In genomic region chr1:209733409-209734192, GRCh38 we compare ENCODE assay signal across 9 cellular contexts. TPM values are rescaled to one million over a fixed set of nuclear protein-coding genes. Genes with fewer than 3 reads are reported as not detected.
DNase-seq lines count a peak whose midpoint lies in the region; ATAC-seq and TF ChIP-seq lines count a peak whose summit lies in the region.
"Had no signal": no experiment of that assay in that cellular context is flagged by ENCODE, and none has a peak within 500 bp of the region (broad histone marks: within the 10 kb centered on the region; RNA-seq: fewer than 3 reads in every experiment).

No MANE protein-coding gene starts in this region.

- peak overlapping the region; percentile 8 for H3K27ac Mint-ChIP-seq in activated T-cell treated with anti-CD3 and anti-CD28 coated beads, Interleukin-2, amount 50 U/mL, for 72 hours
- H3K27ac Mint-ChIP-seq in stimulated activated naive CD8-positive, alpha-beta T cell treated with anti-CD3 and anti-CD28 coated beads, Interleukin-15, amount 100 ng/mL, for 72 hours: no peak overlapping the region

- H3K4me3 Mint-ChIP-seq in activated T-cell treated with anti-CD3 and anti-CD28 coated beads, Interleukin-2, amount 50 U/mL, for 72 hours: peak overlapping the region; percentile 6 to 10
- H3K4me3 Mint-ChIP-seq in stimulated activated naive CD8-positive, alpha-beta T cell treated with anti-CD3 and anti-CD28 coated beads, Interleukin-15, amount 100 ng/mL, for 72 hours: peak overlapping the region in 1 of 2 donors; percentile 7

- in situ Hi-C loops in GM13976 (cut with MboI; ENCODE audit: low sequenced_read_pairs, unreplicated experiment): no loop called here

- peak in 1 of 2 donors; percentile 14 for ATAC-seq in activated T-cell treated with anti-CD3 and anti-CD28 coated beads, Interleukin-2, amount 50 U/mL, for 72 hours (replicated peaks in 1 of 2)
- peak; percentile 49 for ATAC-seq in stimulated activated naive CD8-positive, alpha-beta T cell treated with anti-CD3 and anti-CD28 coated beads, Interleukin-15, amount 100 ng/mL, for 72 hours
- ATAC-seq in HG02678 (IDR thresholded peaks at IDR 0.05; ENCODE audit: unreplicated experiment): no peak

- peaks cover 0 to 5% of the 10 kb centered on the region in 2 donors for H3K9me3 Mint-ChIP-seq in activated T-cell treated with anti-CD3 and anti-CD28 coated beads, Interleukin-2, amount 50 U/mL, for 72 hours
- H3K9me3 Mint-ChIP-seq in stimulated activated naive CD8-positive, alpha-beta T cell treated with anti-CD3 and anti-CD28 coated beads, Interleukin-15, amount 100 ng/mL, for 72 hours: no peaks in the 10 kb centered on the region

- no peak for TF ChIP-seq CTCF in GM13976 (IDR thresholded peaks at IDR 0.05; ENCODE audit: borderline replicate concordance, control extremely low read depth, extremely low read depth, insufficient read depth, missing control alignments)

- no peak for DNase-seq in activated T-cell treated with anti-CD3 and anti-CD28 coated beads, Interleukin-2, amount 50 U/mL, for 72 hours
- no peak for DNase-seq in activated T-cell treated with anti-CD3 and anti-CD28 coated beads, Interleukin-2, amount 50 U/mL, for 48 hours
- peak; percentile 50 for DNase-seq in fibroblast of gingiva (ENCODE audit: low read depth)
- DNase-seq in stimulated activated naive CD8-positive, alpha-beta T cell treated with anti-CD3 and anti-CD28 coated beads, Interleukin-15, amount 100 ng/mL, for 72 hours: no peak
- DNase-seq in GM13976 (ENCODE audit: low spot score): no peak
- DNase-seq: activated CD4-positive, alpha-beta T cell treated with anti-CD3 and anti-CD28 coated beads for 4 hours; foreskin fibroblast; NCI-H187 treated with DMSO at 0.1 percent for 48 hours had no signal

- H3K27me3 Mint-ChIP-seq in activated T-cell treated with anti-CD3 and anti-CD28 coated beads, Interleukin-2, amount 50 U/mL, for 72 hours (ENCODE audit: low read depth): no peaks in the 10 kb centered on the region
- H3K27me3 Mint-ChIP-seq in stimulated activated naive CD8-positive, alpha-beta T cell treated with anti-CD3 and anti-CD28 coated beads, Interleukin-15, amount 100 ng/mL, for 72 hours: no peaks in the 10 kb centered on the region

- peaks cover 5% of the 10 kb centered on the region in 2 donors for H3K36me3 Mint-ChIP-seq in activated T-cell treated with anti-CD3 and anti-CD28 coated beads, Interleukin-2, amount 50 U/mL, for 72 hours (ENCODE audit: insufficient read depth in 2 of 2)

- H3K4me1 Mint-ChIP-seq in activated T-cell treated with anti-CD3 and anti-CD28 coated beads, Interleukin-2, amount 50 U/mL, for 72 hours (ENCODE audit: low read depth): peaks cover 45% of the 10 kb centered on the region
- peaks cover 50% of the 10 kb centered on the region for H3K4me1 Mint-ChIP-seq in stimulated activated naive CD8-positive, alpha-beta T cell treated with anti-CD3 and anti-CD28 coated beads, Interleukin-15, amount 100 ng/mL, for 72 hours

RNA-seq across cellular contexts. Expression of gene TRAF3IP3, which starts 22.3 kb away (rescaled TPM):
- 100 to 1,000 TPM; 127 to 157 TPM for total RNA-seq in activated T-cell treated with anti-CD3 and anti-CD28 coated beads, Interleukin-2, amount 50 U/mL, for 72 hours

RNA-seq across cellular contexts. Expression of gene HSD11B1, which starts 29.0 kb away (rescaled TPM):
- 1 to 10 TPM; 2.1 to 3.1 TPM for total RNA-seq in activated T-cell treated with anti-CD3 and anti-CD28 coated beads, Interleukin-2, amount 50 U/mL, for 72 hours

RNA-seq across cellular contexts. Expression of gene C1orf74, which starts 50.8 kb away (rescaled TPM):
- total RNA-seq in activated T-cell treated with anti-CD3 and anti-CD28 coated beads, Interleukin-2, amount 50 U/mL, for 72 hours: 1 to 10 TPM; 2.8 to 3.3 TPM

RNA-seq across cellular contexts. Expression of gene G0S2, which starts 58.4 kb away (rescaled TPM):
- total RNA-seq in activated T-cell treated with anti-CD3 and anti-CD28 coated beads, Interleukin-2, amount 50 U/mL, for 72 hours: 10 to 100 TPM in 1 of 2 donors, 1 to 10 TPM in 1; 9.6 to 25.9 TPM
